In genomic region chr1:236751385-236751784, GRCh38 we compare ENCODE assay signal across 1 cellular context.
TF ChIP-seq lines count a peak whose summit lies in the region.

No MANE protein-coding gene starts in this region.

TF ChIP-seq in WTC11, 78 proteins besides CTCF, POLR2A, EP300 and RAD21 (continued from another document):
- TF ChIP-seq STAT6 (CRISPR knock-in tag; conservative IDR thresholded peaks at IDR 0.05; ENCODE audit: low read depth) (no peak), ZBTB43 (CRISPR knock-in tag; IDR thresholded peaks at IDR 0.05) (no peak), ATF1 (CRISPR knock-in tag; IDR thresholded peaks at IDR 0.05) (no peak), PREB (CRISPR knock-in tag; IDR thresholded peaks at IDR 0.05; ENCODE audit: borderline replicate concordance) (no peak)
TF ChIP-seq in WTC11: peak in this region for 0.
